ENCODE assay signal across 21 cellular contexts in genomic region chr22:42288791-42289190, GRCh38. TPM values are rescaled to one million over a fixed set of nuclear protein-coding genes. Genes with fewer than 3 reads are reported as not detected.
DNase-seq lines count a peak whose midpoint lies in the region; ATAC-seq and TF ChIP-seq lines count a peak whose summit lies in the region.
"Had no signal": no experiment of that assay in that cellular context is flagged by ENCODE, and none has a peak within 500 bp of the region (broad histone marks: within the 10 kb centered on the region; RNA-seq: fewer than 3 reads in every experiment).

No MANE protein-coding gene starts in this region.

- no peak for TF ChIP-seq CTCF in CD4-positive, alpha-beta T cell (IDR thresholded peaks at IDR 0.05)
- no peak for TF ChIP-seq CTCF in brain (conservative IDR thresholded peaks at IDR 0.05)

- H3K36me3 ChIP-seq in BLaER1, result no peaks in the 10 kb centered on the region

- DNase-seq in CD4-positive, alpha-beta T cell, result no peak
- DNase-seq in NCI-H2081 (lab: John Stamatoyannopoulos, UW), result no peak
- no peak for DNase-seq in T-helper 1 cell
- no peak for DNase-seq in T-helper 2 cell treated with Interferon-gamma antibody and Interleukin-4, amounts not matched to agents 5 μg/mL and 100 μg/mL, for 36 hours (ENCODE audit: low spot score)
- DNase-seq: AML-193, Calu3, GF-D8, NCI-H1092 treated with DMSO at 0.1 percent for 48 hours, NCI-H1436, NCI-H187, NCI-H2107, NCI-H748 treated with DMSO at 0.1 percent for 48 hours, SHP77 had no signal

- no peak for ATAC-seq in CD4-positive, alpha-beta T cell (ENCODE audit: poor library complexity)
- ATAC-seq in esophagus mucosa, result peak; percentile 46
- ATAC-seq: A549, HCT116 had no signal

- no peak overlapping the region for H3K4me3 ChIP-seq in BLaER1
- H3K4me3 ChIP-seq: A549 had no signal

- peak overlapping the region; percentile 33 for H3K27ac Mint-ChIP-seq in CD4-positive, alpha-beta T cell
- H3K27ac Mint-ChIP-seq in brain, result peak overlapping the region; percentile 54 to 95 (median 84)
- no peak overlapping the region for H3K27ac Mint-ChIP-seq in T-helper 2 cell treated with Interferon-gamma antibody and Interleukin-4, amounts not matched to agents 5 μg/mL and 100 μg/mL, for 36 hours

- H3K9me3 Mint-ChIP-seq in CD4-positive, alpha-beta T cell, result no peaks in the 10 kb centered on the region
- peaks cover 0 to 7% (median 0%) of the 10 kb centered on the region in 5 experiments for H3K9me3 Mint-ChIP-seq in brain
- no peaks in the 10 kb centered on the region for H3K9me3 Mint-ChIP-seq in T-helper 2 cell treated with Interferon-gamma antibody and Interleukin-4, amounts not matched to agents 5 μg/mL and 100 μg/mL, for 36 hours
- H3K9me3 Mint-ChIP-seq: IgD-negative memory B cell had no signal

- H3K27me3 ChIP-seq in BLaER1, result no peaks in the 10 kb centered on the region
- H3K27me3 ChIP-seq in CD4-positive, alpha-beta T cell (ENCODE audit: control insufficient read depth, insufficient read depth, low read length), result no peaks in the 10 kb centered on the region

- no peaks in the 10 kb centered on the region for H4K20me1 ChIP-seq in BLaER1

- no peaks in the 10 kb centered on the region for H3K9me3 ChIP-seq in BLaER1
- no peaks in the 10 kb centered on the region for H3K9me3 ChIP-seq in CD4-positive, alpha-beta T cell (ENCODE audit: control insufficient read depth, low read length)
- H3K9me3 ChIP-seq: A549 had no signal

- H3K4me2 ChIP-seq in BLaER1, result peak overlapping the region; percentile 100
- H3K4me2 ChIP-seq: A549, KMS-11 had no signal

- H3K4me3 Mint-ChIP-seq in CD4-positive, alpha-beta T cell, result no peak overlapping the region
- no peak overlapping the region for H3K4me3 Mint-ChIP-seq in brain
- no peak overlapping the region for H3K4me3 Mint-ChIP-seq in T-helper 2 cell treated with Interferon-gamma antibody and Interleukin-4, amounts not matched to agents 5 μg/mL and 100 μg/mL, for 36 hours
- H3K4me3 Mint-ChIP-seq: IgD-negative memory B cell had no signal

- no peak overlapping the region; the same call in 1 of the 2 replicates for H3K9ac ChIP-seq in BLaER1
- H3K9ac ChIP-seq: KMS-11 had no signal

- H3K27me3 Mint-ChIP-seq in CD4-positive, alpha-beta T cell, result no peaks in the 10 kb centered on the region
- peaks cover 7% of the 10 kb centered on the region for H3K27me3 Mint-ChIP-seq in brain
- H3K27me3 Mint-ChIP-seq in T-helper 2 cell treated with Interferon-gamma antibody and Interleukin-4, amounts not matched to agents 5 μg/mL and 100 μg/mL, for 36 hours (ENCODE audit: low read depth), result peaks cover 5% of the 10 kb centered on the region

- intact Hi-C loops in CD4-positive, alpha-beta T cell (cut with DNase I, micrococcal nuclease), result no loop called here

- POLR2A ChIA-PET in CD4-positive, alpha-beta T cell (lab: Charles Lee), result no interaction called here

- peaks cover 55% of the 10 kb centered on the region for H3K4me1 Mint-ChIP-seq in CD4-positive, alpha-beta T cell (ENCODE audit: low read depth)
- peaks cover 70% of the 10 kb centered on the region for H3K4me1 Mint-ChIP-seq in brain
- peaks cover 26% of the 10 kb centered on the region for H3K4me1 Mint-ChIP-seq in T-helper 2 cell treated with Interferon-gamma antibody and Interleukin-4, amounts not matched to agents 5 μg/mL and 100 μg/mL, for 36 hours (ENCODE audit: low read depth)

- peaks cover 100% of the 10 kb centered on the region for H3K4me1 ChIP-seq in BLaER1
- H3K4me1 ChIP-seq: A549 had no signal

- CTCF ChIA-PET in CD4-positive, alpha-beta T cell (lab: Charles Lee), result no interaction called here

- H3K36me3 Mint-ChIP-seq in CD4-positive, alpha-beta T cell (ENCODE audit: low read depth), result no peaks in the 10 kb centered on the region
- no peaks in the 10 kb centered on the region for H3K36me3 Mint-ChIP-seq in brain
- H3K36me3 Mint-ChIP-seq in T-helper 2 cell treated with Interferon-gamma antibody and Interleukin-4, amounts not matched to agents 5 μg/mL and 100 μg/mL, for 36 hours (ENCODE audit: low read depth), result no peaks in the 10 kb centered on the region
- H3K36me3 Mint-ChIP-seq: IgD-negative memory B cell had no signal

- peak overlapping the region; percentile 81 for H3K27ac ChIP-seq in BLaER1
- H3K27ac ChIP-seq in CD4-positive, alpha-beta T cell (ENCODE audit: low read depth, low read length), result no peak overlapping the region
- H3K27ac ChIP-seq: A549, C4-2B, KMS-11 had no signal

RNA-seq across cellular contexts. Expression of gene TCF20, which starts 18.3 kb away (rescaled TPM):
- total RNA-seq in CD4-positive, alpha-beta T cell, result 10 to 100 TPM; 61.6 to 64.1 TPM
- 19.3 TPM for polyA plus RNA-seq in brain (ENCODE audit: insufficient read depth, low read depth, low replicate concordance)
- 40.7 TPM for total RNA-seq in esophagus mucosa
